ENCODE assay signal across 9 cellular contexts in the genomic region with DNA sequence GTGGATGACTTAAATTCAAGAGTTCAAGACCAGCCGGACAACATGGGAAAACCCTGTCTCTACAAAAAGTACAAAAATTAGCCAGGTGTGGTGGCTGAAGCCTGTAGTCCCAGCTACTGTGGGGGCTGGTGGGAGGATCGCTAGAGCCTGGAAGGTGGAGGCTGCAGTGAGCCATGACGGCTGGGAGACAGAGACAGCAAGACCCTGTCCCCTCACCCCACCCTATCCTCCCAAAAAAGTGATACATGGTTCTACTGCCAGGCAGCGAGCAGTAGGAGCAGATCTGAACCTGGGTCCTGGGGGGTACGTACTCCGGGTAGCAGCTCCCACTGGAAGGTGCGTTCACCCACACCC. TPM values are rescaled to one million over a fixed set of nuclear protein-coding genes. Genes with fewer than 3 reads are reported as not detected.
DNase-seq lines count a peak whose midpoint lies in the region; ATAC-seq, FAIRE-seq and TF ChIP-seq lines count a peak whose summit lies in the region.
"Had no signal": no experiment of that assay in that cellular context is flagged by ENCODE, and none has a peak within 500 bp of the region (broad histone marks: within the 10 kb centered on the region; RNA-seq: fewer than 3 reads in every experiment).

No MANE protein-coding gene starts in this region.

- H3K9me3 ChIP-seq in right atrium auricular region (no peaks in the 10 kb centered on the region), astrocyte (ENCODE audit: insufficient read depth, low read depth, low read length) (no peaks in the 10 kb centered on the region), mucosa of rectum (ENCODE audit: control insufficient read depth in 2 of 2, low read length in 2 of 2) (no peaks in the 10 kb centered on the region), vagina (no peaks in the 10 kb centered on the region)

- H3K4me3 ChIP-seq in right atrium auricular region: no peak overlapping the region
- peak overlapping the region; percentile 94 for H3K4me3 ChIP-seq in astrocyte (ENCODE audit: insufficient read depth, low read depth, low read length)
- peak overlapping the region in 1 of 2 donors; percentile 81 for H3K4me3 ChIP-seq in mucosa of rectum (ENCODE audit: low read length in 2 of 2)
- peak overlapping the region; percentile 83 to 98 for H3K4me3 ChIP-seq in vagina

- H3K36me3 Mint-ChIP-seq in astrocyte (ENCODE audit: low read depth, unreplicated experiment): peaks cover 17% of the 10 kb centered on the region

- peaks cover 0 to 42% of the 10 kb centered on the region in 2 donors for H3K4me1 ChIP-seq in right atrium auricular region
- H3K4me1 ChIP-seq in astrocyte (ENCODE audit: insufficient read depth, low read length): peaks cover 24% of the 10 kb centered on the region
- peaks cover 20 to 26% of the 10 kb centered on the region in 2 donors for H3K4me1 ChIP-seq in mucosa of rectum (ENCODE audit: control insufficient read depth in 2 of 2, insufficient read depth in 2 of 2, low read length in 2 of 2)
- peaks cover 41% of the 10 kb centered on the region for H3K4me1 ChIP-seq in vagina

- peak overlapping the region; percentile 98 for H3K4me3 Mint-ChIP-seq in astrocyte (ENCODE audit: unreplicated experiment)

- peaks cover 49% of the 10 kb centered on the region for H3K36me3 ChIP-seq in right atrium auricular region
- H3K36me3 ChIP-seq in astrocyte (ENCODE audit: insufficient read depth, low read length): peaks cover 46% of the 10 kb centered on the region
- H3K36me3 ChIP-seq in mucosa of rectum (ENCODE audit: control insufficient read depth in 2 of 2, insufficient read depth in 2 of 2, low read length in 2 of 2): peaks cover 40 to 47% of the 10 kb centered on the region in 2 donors
- peaks cover 0 to 43% of the 10 kb centered on the region in 2 donors for H3K36me3 ChIP-seq in vagina

- TF ChIP-seq CTCF in right atrium auricular region (IDR thresholded peaks at IDR 0.05): no peak
- TF ChIP-seq CTCF in astrocyte (IDR thresholded peaks at IDR 0.05; ENCODE audit: insufficient read depth, low read depth, low read length): no peak
- TF ChIP-seq CTCF in vagina (IDR thresholded peaks at IDR 0.05): no peak

- no peak for ATAC-seq in left cardiac atrium

- intact Hi-C loops in left cardiac atrium (cut with DNase I) (no loop called here), vagina (cut with DNase I) (loop anchor here (5.0 to 10.0 kb wide), 2 partner anchors 79 to 244 kb away; a partner anchor contains a TSS)

- H3K9me3 Mint-ChIP-seq in astrocyte (ENCODE audit: unreplicated experiment): no peaks in the 10 kb centered on the region

- H3K9ac ChIP-seq in astrocyte (ENCODE audit: low read length): peak overlapping the region; percentile 94
- H3K9ac ChIP-seq in mucosa of rectum (ENCODE audit: low read depth in 1 of 2, low read length in 2 of 2): peak overlapping the region; percentile 15 to 84

- peaks cover 17% of the 10 kb centered on the region for H3K4me1 Mint-ChIP-seq in astrocyte (ENCODE audit: low read depth, unreplicated experiment)

- peak overlapping the region; percentile 99 for H3K4me2 ChIP-seq in astrocyte (ENCODE audit: low read length)

- peaks cover 77% of the 10 kb centered on the region for H3K79me2 ChIP-seq in astrocyte (ENCODE audit: insufficient read depth, low read length)

- H3K27me3 ChIP-seq in right atrium auricular region (no peaks in the 10 kb centered on the region), astrocyte (ENCODE audit: insufficient read depth, low read length) (no peaks in the 10 kb centered on the region), mucosa of rectum (ENCODE audit: control insufficient read depth in 2 of 2, insufficient read depth in 2 of 2, low read length in 2 of 2) (no peaks in the 10 kb centered on the region), vagina (no peaks in the 10 kb centered on the region)

- H2AFZ ChIP-seq in astrocyte (ENCODE audit: low read depth, low read length): no peak overlapping the region

- H3K27ac ChIP-seq in right atrium auricular region (peak overlapping the region; percentile 89 to 96), astrocyte (ENCODE audit: low read depth, low read length) (no peak overlapping the region), mucosa of rectum (ENCODE audit: low read depth in 2 of 2, low read length in 2 of 2) (no peak overlapping the region), vagina (no peak overlapping the region)

- TF ChIP-seq POLR2A in vagina (IDR thresholded peaks at IDR 0.05) (no peak), H54 (IDR thresholded peaks at IDR 0.05; ENCODE audit: low read depth, low read length) (no peak)

- DNase-seq in right atrium auricular region (ENCODE audit: low spot score): no peak
- no peak for DNase-seq in left cardiac atrium
- DNase-seq in astrocyte (ENCODE audit: low read depth): no peak
- no peak for DNase-seq in vagina (ENCODE audit: extremely low spot score in 2 of 2)
- no peak for DNase-seq in H54 (ENCODE audit: insufficient read length, low spot score)
- DNase-seq in A172 (ENCODE audit: low spot score): no peak
- no peak for DNase-seq in RPMI8226
- DNase-seq: DMS 273 treated with DMSO at 0.1 percent for 48 hours had no signal

- FAIRE-seq in astrocyte (lab: Jason Lieb, UNC): no peak
- FAIRE-seq in H54 (lab: Jason Lieb, UNC): no peak

- no peaks in the 10 kb centered on the region for H3K27me3 Mint-ChIP-seq in astrocyte (ENCODE audit: low read depth, unreplicated experiment)

- H4K20me1 ChIP-seq in astrocyte (ENCODE audit: insufficient read depth, low read length): peaks cover 82% of the 10 kb centered on the region

- H3K27ac Mint-ChIP-seq in astrocyte (ENCODE audit: unreplicated experiment): peak overlapping the region; percentile 97

RNA-seq across cellular contexts. Expression of a gene that starts 2.2 kb away (rescaled TPM):
- total RNA-seq in right atrium auricular region: 100 to 1,000 TPM; 258 to 313 TPM
- 100 to 1,000 TPM; 174 to 210 TPM for total RNA-seq in left cardiac atrium
- 284 and 324 TPM in 2 replicates for total RNA-seq in astrocyte
- total RNA-seq in vagina: 319 TPM
- total RNA-seq in A172 (2014; rRNA removed; shearing (Covaris generic)): 837 and 1,013 TPM in 2 replicates

RNA-seq across cellular contexts. Expression of a gene that starts 2.5 kb away (rescaled TPM):
- 1 to 10 TPM; 8.3 to 9.0 TPM for total RNA-seq in right atrium auricular region
- total RNA-seq in left cardiac atrium: 1 to 10 TPM; 7.6 to 7.7 TPM
- total RNA-seq in astrocyte: 13.2 and 16.3 TPM in 2 replicates
- 25.3 TPM for total RNA-seq in vagina
- total RNA-seq in A172 (2014; rRNA removed; shearing (Covaris generic)): 8.5 and 11.6 TPM in 2 replicates

RNA-seq across cellular contexts. Expression of a gene that starts 18.7 kb away (rescaled TPM):
- total RNA-seq in right atrium auricular region (10 to 100 TPM; 26.1 to 26.8 TPM), left cardiac atrium (10 to 100 TPM; 36.8 to 38.1 TPM), astrocyte (24.9 and 27.1 TPM in 2 replicates), vagina (23.6 TPM)
- total RNA-seq in A172 (2014; rRNA removed; shearing (Covaris generic)): 45.6 and 55.0 TPM in 2 replicates

RNA-seq across cellular contexts. Expression of a gene that starts 41.8 kb away (rescaled TPM):
- total RNA-seq in right atrium auricular region (10 to 100 TPM; 20.7 to 24.1 TPM), left cardiac atrium (10 to 100 TPM; 19.1 to 28.9 TPM), astrocyte (26.6 and 31.5 TPM in 2 replicates), vagina (13.3 TPM)
- 14.9 and 16.1 TPM in 2 replicates for total RNA-seq in A172 (2014; rRNA removed; shearing (Covaris generic))

Comparison
In these comparisons a context has a peak if more than half of its experiments do, and no peak if none do; other contexts are left out.
1. H3K27ac ChIP-seq: peak in right atrium auricular region (2 of 2); none in astrocyte (single experiment), mucosa of rectum (0 of 2) and vagina (single experiment).
2. H3K4me3 ChIP-seq: peak in astrocyte (single experiment) and vagina (2 of 2); none in right atrium auricular region (0 of 2).